In the genomic region with DNA sequence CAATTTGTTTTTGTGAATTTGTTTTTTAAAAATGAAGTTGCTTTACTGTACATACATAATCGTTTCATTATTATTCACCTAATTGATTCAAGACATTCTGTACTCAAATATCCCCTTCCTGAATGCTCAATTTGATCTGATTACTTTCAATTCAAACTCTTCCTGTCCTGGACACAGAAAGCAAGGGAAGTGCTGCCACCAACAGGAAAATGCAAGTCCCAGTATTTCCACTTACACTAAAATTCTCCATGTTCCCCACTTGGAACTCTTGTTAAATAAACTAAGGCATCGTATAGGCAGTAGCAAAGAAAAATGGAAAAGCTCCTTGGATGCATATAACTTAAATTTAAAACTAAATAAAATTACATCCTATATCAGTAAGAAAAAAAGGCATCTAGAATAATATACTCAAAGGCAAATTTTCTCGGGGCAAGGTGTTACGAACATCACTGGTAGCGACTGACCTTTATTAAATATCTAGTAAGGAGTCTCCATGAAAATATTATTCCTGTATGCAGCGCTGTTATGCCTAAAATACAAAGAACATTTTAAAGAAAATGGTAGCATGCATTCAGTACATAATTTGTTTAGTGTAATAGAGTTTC, we compare ENCODE assay signal across 8 cellular contexts.
DNase-seq lines count a peak whose midpoint lies in the region; ATAC-seq, FAIRE-seq and TF ChIP-seq lines count a peak whose summit lies in the region.

No MANE protein-coding gene starts in this region.

- peak; percentile 48 for DNase-seq in NB4 (ENCODE audit: low read depth)
- DNase-seq in brain microvascular endothelial cell: no peak
- no peak for DNase-seq in NCI-H345 (lab: John Stamatoyannopoulos, UW)
- no peak for DNase-seq in effector CD8-positive, alpha-beta T cell (lab: John Stamatoyannopoulos, UW)

- no peaks in the 10 kb centered on the region for H3K27me3 Mint-ChIP-seq in nephron (ENCODE audit: low read depth)

- no peaks in the 10 kb centered on the region for H3K4me1 Mint-ChIP-seq in nephron

- no peak for TF ChIP-seq POLR2A in NB4 (IDR thresholded peaks at IDR 0.05; ENCODE audit: extremely low read depth, insufficient read length)

- H3K27me3 ChIP-seq in brain microvascular endothelial cell (replicated peaks): no peaks in the 10 kb centered on the region

- H3K36me3 ChIP-seq in brain microvascular endothelial cell (replicated peaks): no peaks in the 10 kb centered on the region

- ATAC-seq in GM21723 (IDR thresholded peaks at IDR 0.05; ENCODE audit: unreplicated experiment) (no peak), GM19397 (IDR thresholded peaks at IDR 0.05; ENCODE audit: unreplicated experiment) (no peak)

- H3K4me3 Mint-ChIP-seq in nephron: no peak overlapping the region

- no peak overlapping the region for H3K27ac Mint-ChIP-seq in nephron

- H3K9me3 Mint-ChIP-seq in nephron: no peaks in the 10 kb centered on the region

- in situ Hi-C loops in brain microvascular endothelial cell (cut with HindIII; ENCODE audit: low pct_ligation_motif_present, low sequenced_read_pairs): no loop called here

- TF ChIP-seq CTCF in NB4 (IDR thresholded peaks at IDR 0.05; ENCODE audit: low read depth, low read length): peak; percentile 22
- TF ChIP-seq CTCF in brain microvascular endothelial cell (IDR thresholded peaks at IDR 0.05; ENCODE audit: low read depth, low read length, missing control alignments): peak; percentile 62
- TF ChIP-seq CTCF in nephron (IDR thresholded peaks at IDR 0.05; ENCODE audit: unreplicated experiment in 3 of 3): peak; percentile 60 to 73 (median 60)

- H3K4me3 ChIP-seq in NB4 (ENCODE audit: low read depth, low read length) (no peak overlapping the region), brain microvascular endothelial cell (ENCODE audit: low read depth, low read length) (no peak overlapping the region)

- FAIRE-seq in G401.6 (lab: Jason Lieb, UNC): peak; percentile 44

- no peak overlapping the region for H3K27ac ChIP-seq in brain microvascular endothelial cell

- no peaks in the 10 kb centered on the region for H3K36me3 Mint-ChIP-seq in nephron (ENCODE audit: low read depth)
